20 cellular contexts compared by ENCODE assay signal in genomic region chr10:88958721-88959120, GRCh38.
"Had no signal": no experiment of that assay in that cellular context is flagged by ENCODE, and none has a peak within 500 bp of the region (broad histone marks: within the 10 kb centered on the region; RNA-seq: fewer than 3 reads in every experiment).

No MANE protein-coding gene starts in this region.

- ATAC-seq: esophagus mucosa; foreskin keratinocyte; gastroesophageal sphincter; heart left ventricle; left lobe of liver; mucosa of descending colon; natural killer cell treated with Interleukin-12 subunit alpha and Interleukin-12 subunit beta and Interleukin-15 and Interleukin-18, amount 100 ng/mL, for 72 hours; sciatic nerve; stimulated activated effector memory CD8-positive, alpha-beta T cell treated with anti-CD3 and anti-CD28 coated beads, Interleukin-12 subunit alpha, Interleukin-12 subunit beta, amount 100 ng/mL, for 72 hours had no signal

- DNase-seq: colonic mucosa; effector CD8-positive, alpha-beta T cell; endodermal cell; foreskin keratinocyte; heart left ventricle; immature natural killer cell; mesenchymal stem cell; mucosa of descending colon; naive B cell; stimulated activated CD4-positive, alpha-beta T cell treated with anti-CD3 and anti-CD28 coated beads, Interleukin-2, amount 100 ng/mL, for 24 hours; stimulated activated CD4-positive, alpha-beta T cell treated with anti-CD3 and anti-CD28 coated beads, Interleukin-4, amount 100 ng/mL, for 24 hours; stimulated activated naive CD4-positive, alpha-beta T cell treated with Interleukin-2 at 50 U/mL for 16 hours; stomach; thyroid gland had no signal
